In genomic region chr11:69941546-69942332, GRCh38 we compare ENCODE assay signal across 20 cellular contexts.
"Had no signal": no experiment of that assay in that cellular context is flagged by ENCODE, and none has a peak within 500 bp of the region (broad histone marks: within the 10 kb centered on the region; RNA-seq: fewer than 3 reads in every experiment).

No MANE protein-coding gene starts in this region.

- H3K27me3 Mint-ChIP-seq: activated B cell treated with CpG ODN at 0.5 μM for 24 hours; activated CD4-positive, alpha-beta T cell treated with anti-CD3 and anti-CD28 coated beads, Interleukin-2, amount 10 ng/mL, durations not matched to agents 24 days and 14 days; activated naive CD8-positive, alpha-beta T cell treated with anti-CD3 and anti-CD28 coated beads, Interleukin-2, amount 10 ng/mL, durations not matched to agents 7 days and 5 days had no signal

- H3K36me3 Mint-ChIP-seq: activated naive CD8-positive, alpha-beta T cell treated with anti-CD3 and anti-CD28 coated beads, Interleukin-2, amount 10 ng/mL, durations not matched to agents 7 days and 5 days; stimulated activated memory B cell treated with anti-CD40 and anti-IgM and Interleukin-4, amounts not matched to agents 10 μg/mL and 1 μg/mL and 100 μg/mL, for 72 hours had no signal

- H3K9me3 ChIP-seq: tibial artery, vagina had no signal

- H3K36me3 ChIP-seq: tibial artery, vagina had no signal

- H3K27ac Mint-ChIP-seq: activated B cell treated with CpG ODN at 0.5 μM for 24 hours; activated CD4-positive, alpha-beta T cell treated with anti-CD3 and anti-CD28 coated beads, Interleukin-2, amount 10 ng/mL, durations not matched to agents 24 days and 14 days; activated CD8-positive, alpha-beta T cell treated with anti-CD3 and anti-CD28 coated beads, Interleukin-2, amount 10 ng/mL, durations not matched to agents 7 days and 5 days; activated naive CD8-positive, alpha-beta T cell treated with anti-CD3 and anti-CD28 coated beads, Interleukin-2, amount 10 ng/mL, durations not matched to agents 7 days and 5 days; stimulated activated memory B cell treated with anti-CD40 and anti-IgM and Interleukin-4, amounts not matched to agents 10 μg/mL and 1 μg/mL and 100 μg/mL, for 72 hours had no signal

- ATAC-seq: activated CD8-positive, alpha-beta T cell treated with anti-CD3 and anti-CD28 coated beads, Interleukin-2, amount 10 ng/mL, durations not matched to agents 7 days and 5 days; stimulated activated memory B cell treated with anti-CD40 and anti-IgM and Interleukin-4, amounts not matched to agents 10 μg/mL and 1 μg/mL and 100 μg/mL, for 72 hours had no signal

- DNase-seq: activated B cell treated with CpG ODN at 0.5 μM for 24 hours; activated CD4-positive, alpha-beta T cell treated with anti-CD3 and anti-CD28 coated beads, Interleukin-2, amount 10 ng/mL, durations not matched to agents 24 days and 14 days; activated CD8-positive, alpha-beta memory T cell treated with anti-CD3 and anti-CD28 coated beads, Interleukin-2, amount 50 U/mL, for 4 hours; activated CD8-positive, alpha-beta T cell treated with anti-CD3 and anti-CD28 coated beads, Interleukin-2, amount 10 ng/mL, durations not matched to agents 7 days and 5 days; activated effector memory CD4-positive, alpha-beta T cell treated with anti-CD3 and anti-CD28 coated beads, Interleukin-2, amount 50 U/mL, for 16 hours; activated naive CD8-positive, alpha-beta T cell treated with anti-CD3 and anti-CD28 coated beads, Interleukin-2, amount 10 ng/mL, durations not matched to agents 7 days and 5 days; activated T-cell treated with anti-CD3 and anti-CD28 coated beads, Interleukin-2, amount 50 U/mL, for 48 hours; cerebellar nuclear complex; islet precursor cell; midbrain; stimulated activated CD4-positive, alpha-beta T cell treated with anti-CD3 and anti-CD28 coated beads, Interleukin-2, amount 100 ng/mL, for 48 hours; SW 1271; tibial artery had no signal

- H3K4me3 ChIP-seq: hepatocyte, lung, tibial artery, vagina had no signal

- H3K27me3 ChIP-seq: hepatocyte, tibial artery, vagina had no signal

- H3K4me3 Mint-ChIP-seq: activated B cell treated with CpG ODN at 0.5 μM for 24 hours; activated CD4-positive, alpha-beta T cell treated with anti-CD3 and anti-CD28 coated beads, Interleukin-2, amount 10 ng/mL, durations not matched to agents 24 days and 14 days; activated CD8-positive, alpha-beta T cell treated with anti-CD3 and anti-CD28 coated beads, Interleukin-2, amount 10 ng/mL, durations not matched to agents 7 days and 5 days; activated naive CD8-positive, alpha-beta T cell treated with anti-CD3 and anti-CD28 coated beads, Interleukin-2, amount 10 ng/mL, durations not matched to agents 7 days and 5 days; stimulated activated memory B cell treated with anti-CD40 and anti-IgM and Interleukin-4, amounts not matched to agents 10 μg/mL and 1 μg/mL and 100 μg/mL, for 72 hours had no signal

- H3K4me1 Mint-ChIP-seq: activated B cell treated with CpG ODN at 0.5 μM for 24 hours; activated CD4-positive, alpha-beta T cell treated with anti-CD3 and anti-CD28 coated beads, Interleukin-2, amount 10 ng/mL, durations not matched to agents 24 days and 14 days; activated naive CD8-positive, alpha-beta T cell treated with anti-CD3 and anti-CD28 coated beads, Interleukin-2, amount 10 ng/mL, durations not matched to agents 7 days and 5 days; stimulated activated memory B cell treated with anti-CD40 and anti-IgM and Interleukin-4, amounts not matched to agents 10 μg/mL and 1 μg/mL and 100 μg/mL, for 72 hours had no signal

- FAIRE-seq: frontal cortex, TTC549 had no signal

- H3K9me3 Mint-ChIP-seq: activated CD4-positive, alpha-beta T cell treated with anti-CD3 and anti-CD28 coated beads, Interleukin-2, amount 10 ng/mL, durations not matched to agents 24 days and 14 days; activated naive CD8-positive, alpha-beta T cell treated with anti-CD3 and anti-CD28 coated beads, Interleukin-2, amount 10 ng/mL, durations not matched to agents 7 days and 5 days had no signal

- H3K27ac ChIP-seq: epithelial cell of prostate, hepatocyte, vagina had no signal
